8 cellular contexts compared by ENCODE assay signal in the genomic region with DNA sequence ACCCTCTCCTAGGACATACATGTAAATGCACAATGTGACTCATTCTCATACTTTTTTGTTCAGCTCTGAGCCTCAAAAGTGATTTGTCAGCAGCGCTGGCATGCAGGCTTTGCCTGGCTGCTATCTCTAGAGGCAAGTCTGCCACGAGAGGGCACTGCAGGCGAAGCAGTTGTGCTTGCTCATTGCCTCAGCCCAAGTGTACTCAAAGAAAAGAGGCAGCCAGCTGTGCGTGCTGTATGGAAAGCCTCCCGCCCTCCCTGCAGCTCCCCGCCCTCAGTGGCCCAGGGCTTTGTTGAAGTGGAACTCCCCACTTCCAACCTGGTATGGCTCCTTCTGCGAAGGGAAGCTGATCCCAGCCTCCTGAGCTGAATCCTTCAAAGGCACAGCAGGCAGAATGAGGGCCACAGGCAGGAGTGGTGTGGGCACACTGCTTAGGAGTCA. TPM values are rescaled to one million over a fixed set of nuclear protein-coding genes. Genes with fewer than 3 reads are reported as not detected.
DNase-seq lines count a peak whose midpoint lies in the region; ATAC-seq, FAIRE-seq and TF ChIP-seq lines count a peak whose summit lies in the region.

No MANE protein-coding gene starts in this region.

- ATAC-seq in gastroesophageal sphincter, result peak; percentile 92

- H3K4me1 ChIP-seq in MM.1S (ENCODE audit: low read length) (peaks cover 8% of the 10 kb centered on the region), gastroesophageal sphincter (peaks cover 10 to 44% (median 32%) of the 10 kb centered on the region in 3 donors)

- no peak overlapping the region for H3K4me2 ChIP-seq in MM.1S (ENCODE audit: low read depth, low read length)

- DNase-seq in AG09309 (ENCODE audit: low read depth), result peak; percentile 89
- peak; percentile 57 for DNase-seq in GM19239 (ENCODE audit: insufficient read length, low spot score)
- peak; percentile 93 for DNase-seq in MM.1S
- peak; percentile 74 to 86 for DNase-seq in SHP77 (lab: John Stamatoyannopoulos, UW)
- peak; percentile 29 to 63 (median 48) for DNase-seq in activated naive CD4-positive, alpha-beta T cell (lab: John Stamatoyannopoulos, UW)
- DNase-seq in occipital lobe (lab: John Stamatoyannopoulos, UW), result peak; percentile 86
- DNase-seq in substantia nigra (lab: John Stamatoyannopoulos, UW), result peak; percentile 11 to 93 (median 79)

- H3K4me3 ChIP-seq in AG09309 (ENCODE audit: control insufficient read depth, low read depth, low read length), result no peak overlapping the region
- no peak overlapping the region for H3K4me3 ChIP-seq in MM.1S (ENCODE audit: low read length)
- no peak overlapping the region for H3K4me3 ChIP-seq in gastroesophageal sphincter

- 0 to 25% methylated on average over 1 to 2 of the region's 7 CpGs for WGBS in gastroesophageal sphincter (ENCODE audit: low coverage in 1 of 2), 2 donors

- H4K20me1 ChIP-seq in MM.1S (ENCODE audit: insufficient read depth, low read length), result no peaks in the 10 kb centered on the region

- H3K36me3 ChIP-seq in MM.1S (replicated peaks; ENCODE audit: insufficient read depth, low read length) (peaks cover 4% of the 10 kb centered on the region; the same call in 1 of the 2 replicates), gastroesophageal sphincter (peaks cover 0 to 93% of the 10 kb centered on the region in 2 donors)

- TF ChIP-seq POLR2A in gastroesophageal sphincter (IDR thresholded peaks at IDR 0.05), result no peak

- no peak overlapping the region for H2AFZ ChIP-seq in MM.1S (ENCODE audit: low read length)

- H3K27me3 ChIP-seq in MM.1S (replicated peaks; ENCODE audit: insufficient read depth, low read length), result no peaks in the 10 kb centered on the region
- H3K27me3 ChIP-seq in gastroesophageal sphincter, result no peaks in the 10 kb centered on the region

- peak; percentile 93 for TF ChIP-seq CTCF in AG09309 (IDR thresholded peaks at IDR 0.05; ENCODE audit: control insufficient read depth, insufficient read depth, low read depth, low read length, missing control alignments)
- TF ChIP-seq CTCF in MM.1S (IDR thresholded peaks at IDR 0.05; ENCODE audit: low read length), result peak; percentile 90
- TF ChIP-seq CTCF in gastroesophageal sphincter (IDR thresholded peaks at IDR 0.05), result peak; percentile 31 to 90 (median 86)

- peaks cover 38% of the 10 kb centered on the region for H3K79me2 ChIP-seq in MM.1S (ENCODE audit: low read length)

- no peak for TF ChIP-seq EP300 in gastroesophageal sphincter (IDR thresholded peaks at IDR 0.05)

- FAIRE-seq in GM19239 (lab: Jason Lieb, UNC), result peak; percentile 23

- no peaks in the 10 kb centered on the region for H3K9me3 ChIP-seq in MM.1S (replicated peaks; ENCODE audit: insufficient read depth, low read length)
- H3K9me3 ChIP-seq in gastroesophageal sphincter, result no peaks in the 10 kb centered on the region

- H3F3A ChIP-seq in MM.1S (ENCODE audit: insufficient read depth, low read length), result peaks cover 12% of the 10 kb centered on the region

- H3K9ac ChIP-seq in MM.1S (ENCODE audit: low read length), result no peak overlapping the region

- no peaks in the 10 kb centered on the region for H3K9me2 ChIP-seq in MM.1S (replicated peaks; ENCODE audit: insufficient read depth, low read length)

- peak overlapping the region; percentile 32; the same call in 1 of the 2 replicates for H3K27ac ChIP-seq in MM.1S (ENCODE audit: low read length)
- H3K27ac ChIP-seq in gastroesophageal sphincter, result peak overlapping the region in 3 of 4 donors; percentile 70 to 78 (median 75)
- peak overlapping the region; percentile 33 for H3K27ac ChIP-seq in substantia nigra (ENCODE audit: low read depth, low read length, poor library complexity, severe bottlenecking)

RNA-seq across cellular contexts. Expression of gene SDHAF2, which starts 16.3 kb away (rescaled TPM):
- 10 to 100 TPM; 32.5 to 71.1 (median 48.3) TPM for total RNA-seq in gastroesophageal sphincter
- total RNA-seq in occipital lobe, result 27.6 TPM

RNA-seq across cellular contexts. Expression of gene CPSF7, which starts 16.5 kb away (rescaled TPM):
- 10 to 100 TPM; 36.6 to 50.4 (median 43.7) TPM for total RNA-seq in gastroesophageal sphincter
- 25.1 TPM for total RNA-seq in occipital lobe

RNA-seq across cellular contexts. Expression of gene TMEM216, which starts 53.8 kb away (rescaled TPM):
- total RNA-seq in gastroesophageal sphincter (1 to 10 TPM; 8.9 to 9.4 (median 9.0) TPM), occipital lobe (10.1 TPM)
